1 cellular context compared by ENCODE assay signal in genomic region chr7:152925412-152926147, GRCh38.
TF ChIP-seq lines count a peak whose summit lies in the region.

No MANE protein-coding gene starts in this region.

TF ChIP-seq in IMR-90, 13 proteins besides CTCF, POLR2A, EP300 and RAD21:
- no peak for TF ChIP-seq MAZ (IDR thresholded peaks at IDR 0.05; ENCODE audit: borderline replicate concordance, low read depth, low read length)
- TF ChIP-seq FOS (IDR thresholded peaks at IDR 0.05; ENCODE audit: low read depth, low read length), result no peak
- no peak for TF ChIP-seq CEBPB (IDR thresholded peaks at IDR 0.05; ENCODE audit: low read depth, low read length)
- TF ChIP-seq NFE2L2 (IDR thresholded peaks at IDR 0.05; ENCODE audit: low read depth, low read length), result no peak
- TF ChIP-seq MXI1 (IDR thresholded peaks at IDR 0.05; ENCODE audit: borderline replicate concordance, low read depth, low read length), result no peak
- TF ChIP-seq ELK1 (IDR thresholded peaks at IDR 0.05; ENCODE audit: borderline replicate concordance, low read depth, low read length), result no peak
- TF ChIP-seq RFX5 (IDR thresholded peaks at IDR 0.05; ENCODE audit: low read depth, low read length), result no peak
